Comparison of ENCODE assay signal across 8 cellular contexts in the genomic region with DNA sequence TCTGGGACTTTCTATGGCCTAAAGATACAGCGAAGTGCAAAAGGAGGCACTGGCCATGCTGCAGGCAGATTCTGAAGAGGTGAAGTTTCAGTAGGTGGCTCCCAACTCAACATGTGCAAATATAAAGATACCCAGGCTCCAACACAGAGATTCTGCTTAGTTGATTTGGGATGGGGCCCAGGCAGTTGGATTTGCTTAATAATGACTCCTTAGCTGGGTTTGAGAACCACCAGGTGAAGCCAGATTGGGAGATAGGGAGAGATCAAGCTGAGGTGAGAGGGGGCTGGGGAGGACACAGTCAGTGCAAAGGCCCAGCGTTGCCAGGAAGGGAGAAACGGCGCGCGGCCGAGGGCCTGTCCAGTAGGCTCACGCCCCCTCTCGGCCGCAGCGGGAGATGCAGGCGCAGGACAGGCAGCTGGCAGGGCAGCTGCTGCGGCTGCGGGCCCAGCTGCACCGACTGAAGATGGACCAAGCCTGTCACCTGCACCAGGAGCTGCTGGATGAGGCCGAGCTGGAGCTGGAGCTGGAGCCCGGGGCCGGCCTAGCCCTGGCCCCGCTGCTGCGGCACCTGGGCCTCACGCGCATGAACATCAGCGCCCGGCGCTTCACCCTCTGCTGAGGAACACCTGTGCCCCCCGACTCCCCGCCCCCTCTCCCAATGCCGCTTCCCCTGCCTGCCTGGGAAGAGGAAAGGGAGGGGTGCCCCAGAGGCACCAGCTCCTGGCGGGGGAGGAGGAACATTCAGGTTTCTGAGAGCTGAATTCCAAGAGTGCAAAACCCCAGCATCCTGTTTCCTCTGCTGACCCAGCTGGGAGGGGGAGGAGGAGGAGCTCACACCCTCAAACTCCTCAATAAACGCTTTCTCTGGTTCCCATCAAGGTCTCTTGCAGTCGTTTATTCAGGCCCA. TPM values are rescaled to one million over a fixed set of nuclear protein-coding genes. Genes with fewer than 3 reads are reported as not detected.
DNase-seq lines count a peak whose midpoint lies in the region; ATAC-seq and TF ChIP-seq lines count a peak whose summit lies in the region.

No MANE protein-coding gene starts in this region.

- no peak overlapping the region for H3K18ac ChIP-seq in H9 (ENCODE audit: insufficient read length, low read depth, low read length)
- H3K18ac ChIP-seq in mesendoderm (ENCODE audit: low read length) = no peak overlapping the region

- DNase-seq in BJ (ENCODE audit: low read depth) (no peak), H9 (peak; percentile 96), NCI-H226 (peak; percentile 80), mesendoderm (peak; percentile 91)
- DNase-seq in activated CD4-positive, alpha-beta T cell treated with anti-CD3 and anti-CD28 coated beads, Interleukin-2, amount 50 U/mL, for 1 hour = peak; percentile 68
- DNase-seq in effector CD8-positive, alpha-beta T cell (lab: John Stamatoyannopoulos, UW) = peak; percentile 57
- peak; percentile 93 for DNase-seq in stimulated activated CD8-positive, alpha-beta memory T cell treated with anti-CD3 and anti-CD28 coated beads, Interleukin-4, amount 100 ng/mL, for 48 hours

- H3K4ac ChIP-seq in H9 (ENCODE audit: low read depth, low read length) (no peak overlapping the region), mesendoderm (ENCODE audit: low read depth, low read length) (no peak overlapping the region)

- no peak overlapping the region for H2BK15ac ChIP-seq in H9 (ENCODE audit: low read depth, low read length)
- no peak overlapping the region for H2BK15ac ChIP-seq in mesendoderm (replicated peaks; ENCODE audit: low read depth)

- H3K36me3 Mint-ChIP-seq in H9 (ENCODE audit: insufficient read depth in 1 of 3, low read depth in 3 of 3) = no peaks in the 10 kb centered on the region

- H2BK120ac ChIP-seq in H9 (ENCODE audit: low read depth, low read length, poor library complexity, severe bottlenecking) (no peak overlapping the region), mesendoderm (ENCODE audit: low read depth, low read length) (no peak overlapping the region)

- no peaks in the 10 kb centered on the region for H3K9me3 ChIP-seq in H9 (ENCODE audit: control insufficient read depth, low read depth, low read length)

- H3K23me2 ChIP-seq in H9 (ENCODE audit: insufficient read length, low read depth, low read length, poor library complexity, severe bottlenecking) = no peaks in the 10 kb centered on the region

- H3K4me1 Mint-ChIP-seq in H9 = peaks cover 26 to 32% of the 10 kb centered on the region in 2 experiments

- no peaks in the 10 kb centered on the region for H3K79me2 ChIP-seq in H9 (ENCODE audit: insufficient read depth, low read length)
- no peaks in the 10 kb centered on the region for H3K79me2 ChIP-seq in mesendoderm (ENCODE audit: control insufficient read depth, insufficient read depth, low read length)

- H3K23ac ChIP-seq in H9 (ENCODE audit: insufficient read length, low read depth, low read length) (no peak overlapping the region), mesendoderm (ENCODE audit: low read length) (no peak overlapping the region)

- no peak overlapping the region for H2AFZ ChIP-seq in H9 (ENCODE audit: low read length)

- H3K36me3 ChIP-seq in BJ (ENCODE audit: control insufficient read depth, insufficient read depth, low read length) (no peaks in the 10 kb centered on the region), mesendoderm (ENCODE audit: control insufficient read depth, insufficient read depth, low read length) (no peaks in the 10 kb centered on the region)

- no peak overlapping the region for H4K91ac ChIP-seq in H9 (ENCODE audit: insufficient read length, low read depth, low read length)

- CTCF ChIA-PET in BJ (lab: Yijun Ruan, JAX) = interaction anchor here (0.7 to 3.9 kb wide), 20 partner anchors 9 to 153 kb away, joined by 3 to 35 read pairs (median 3); a partner anchor contains a TSS

- H3K9ac ChIP-seq in H9 (ENCODE audit: extremely low read depth, insufficient read length, low read length) (no peak overlapping the region), mesendoderm (ENCODE audit: low read length) (no peak overlapping the region)

- no peaks in the 10 kb centered on the region for H3K79me1 ChIP-seq in H9 (ENCODE audit: insufficient read depth, low read depth, low read length, poor library complexity, severe bottlenecking)
- no peaks in the 10 kb centered on the region for H3K79me1 ChIP-seq in mesendoderm (ENCODE audit: low read length)

- H3K27me3 ChIP-seq in BJ (ENCODE audit: control insufficient read depth, insufficient read depth, low read length) = no peaks in the 10 kb centered on the region
- no peaks in the 10 kb centered on the region; the same call in 1 of the 2 replicates for H3K27me3 ChIP-seq in H9 (ENCODE audit: insufficient read depth, low read length)
- H3K27me3 ChIP-seq in mesendoderm (ENCODE audit: insufficient read depth, low read length, poor library complexity) = no peaks in the 10 kb centered on the region

- H3K4me1 ChIP-seq in H9 (ENCODE audit: insufficient read depth, low read length) = peaks cover 7% of the 10 kb centered on the region; the same call in 1 of the 2 replicates
- peaks cover 1% of the 10 kb centered on the region for H3K4me1 ChIP-seq in mesendoderm (ENCODE audit: control insufficient read depth, low read depth, low read length)

- no peak overlapping the region for H3K27ac ChIP-seq in H9 (ENCODE audit: insufficient read length, low read depth, low read length)
- no peak overlapping the region for H3K27ac ChIP-seq in mesendoderm (ENCODE audit: low read depth, low read length)

- peak overlapping the region; percentile 54 to 71 for H3K4me3 Mint-ChIP-seq in H9

- TF ChIP-seq CTCF in BJ (IDR thresholded peaks at IDR 0.05; ENCODE audit: insufficient read depth, low read depth, low read length) = peak; percentile 90
- TF ChIP-seq CTCF in H9 (conservative IDR thresholded peaks at IDR 0.05) = peak; percentile 98

- peaks cover 2% of the 10 kb centered on the region; the same call in 1 of the 2 replicates for H3K27me3 Mint-ChIP-seq in H9 (ENCODE audit: low read depth)

- H3T11ph ChIP-seq in H9 (ENCODE audit: low read length) = no peak overlapping the region

- H4K8ac ChIP-seq in H9 (replicated peaks; ENCODE audit: insufficient read length, low read depth, low read length) (no peak overlapping the region), mesendoderm (ENCODE audit: low read depth, low read length) (no peak overlapping the region)

- peak overlapping the region in 2 of 3 experiments; percentile 40 to 94; a peak in 4 of 7 replicates for H3K27ac Mint-ChIP-seq in H9

- H4K5ac ChIP-seq in H9 (ENCODE audit: insufficient read length, low read depth, low read length) (no peak overlapping the region), mesendoderm (ENCODE audit: low read length) (no peak overlapping the region)

- no peak overlapping the region for H2BK12ac ChIP-seq in H9 (ENCODE audit: insufficient read length, low read depth, low read length)

- H3K9me3 Mint-ChIP-seq in H9 = no peaks in the 10 kb centered on the region

- no peak overlapping the region for H2BK5ac ChIP-seq in H9 (ENCODE audit: insufficient read length, low read length)
- no peak overlapping the region for H2BK5ac ChIP-seq in mesendoderm (ENCODE audit: low read length)

- WGBS in H9 (ENCODE audit: extremely low coverage, insufficient read length, low lambda C conversion rate) = no CpG with 5 or more reads among the region's 31 CpGs
- no CpG with 5 or more reads among the region's 31 CpGs for WGBS in mesendoderm (ENCODE audit: extremely low coverage, insufficient coverage, low lambda C conversion rate)

- no peaks in the 10 kb centered on the region for H4K20me1 ChIP-seq in H9 (ENCODE audit: control insufficient read depth, insufficient read depth, insufficient read length)

- H3K4me3 ChIP-seq in BJ (ENCODE audit: low read depth, low read length) = no peak overlapping the region
- H3K4me3 ChIP-seq in mesendoderm (ENCODE audit: low read length) = no peak overlapping the region

- no peak overlapping the region for H3K56ac ChIP-seq in H9 (ENCODE audit: insufficient read length, low read depth, low read length)
- peak overlapping the region; percentile 25 for H3K56ac ChIP-seq in mesendoderm (ENCODE audit: low read length)

- H3K14ac ChIP-seq in H9 (ENCODE audit: insufficient read depth, low read length) = no peak overlapping the region

- POLR2A ChIA-PET in BJ (lab: Charles Lee) = interaction anchor here (0.6 to 0.9 kb wide), 3 partner anchors 23 to 537 kb away, joined by 3 to 4 read pairs (median 3); a partner anchor contains a TSS

- peak overlapping the region; percentile 40 for H3K4me2 ChIP-seq in H9 (ENCODE audit: insufficient read depth, insufficient read length, low read length)
- peak overlapping the region; percentile 46 for H3K4me2 ChIP-seq in mesendoderm (ENCODE audit: low read length)

- H2AK5ac ChIP-seq in H9 (ENCODE audit: insufficient read length, low read length) (no peak overlapping the region), mesendoderm (ENCODE audit: low read length) (no peak overlapping the region)

- no peak for ATAC-seq in GM18517 (IDR thresholded peaks at IDR 0.05; ENCODE audit: unreplicated experiment)

- no peak overlapping the region for H2BK20ac ChIP-seq in H9 (ENCODE audit: low read depth, low read length, poor library complexity, severe bottlenecking)

RNA-seq across cellular contexts. Expression of a gene that starts 1.2 kb away (rescaled TPM):
- 3.3 and 3.5 TPM in 2 replicates for polyA plus RNA-seq in BJ (2011; rRNA removed)
- 1.9 and 2.9 TPM in 2 replicates for polyA minus RNA-seq in BJ (2011; rRNA and poly(A)+ RNA removed)
- 1.5 and 2.1 TPM in 2 replicates for total RNA-seq in H9 (2021)
- 0.65 TPM for polyA plus RNA-seq in mesendoderm (2013, experiment 1 of 2)
- polyA plus RNA-seq in mesendoderm (2013, experiment 2 of 2) = 0.62 TPM

RNA-seq across cellular contexts. Expression of a gene that starts 2.8 kb away (rescaled TPM):
- polyA plus RNA-seq in BJ (2011; rRNA removed) = 0.05 and 0.11 TPM in 2 replicates
- not detected in 2 replicates for polyA minus RNA-seq in BJ (2011; rRNA and poly(A)+ RNA removed)
- 37.0 and 37.6 TPM in 2 replicates for total RNA-seq in H9 (2021)
- 19.6 TPM for polyA plus RNA-seq in mesendoderm (2013, experiment 1 of 2)
- 20.3 TPM for polyA plus RNA-seq in mesendoderm (2013, experiment 2 of 2)

RNA-seq across cellular contexts. Expression of a gene that starts 26.0 kb away (rescaled TPM):
- polyA plus RNA-seq in BJ (2011; rRNA removed) = 412 and 478 TPM in 2 replicates
- polyA minus RNA-seq in BJ (2011; rRNA and poly(A)+ RNA removed) = 254 and 354 TPM in 2 replicates
- 222 and 224 TPM in 2 replicates for total RNA-seq in H9 (2021)
- 199 TPM for polyA plus RNA-seq in mesendoderm (2013, experiment 1 of 2)
- polyA plus RNA-seq in mesendoderm (2013, experiment 2 of 2) = 201 TPM

RNA-seq across cellular contexts. Expression of a gene that starts 26.1 kb away (rescaled TPM):
- 29.4 and 37.8 TPM in 2 replicates for polyA plus RNA-seq in BJ (2011; rRNA removed)
- 28.5 and 31.8 TPM in 2 replicates for polyA minus RNA-seq in BJ (2011; rRNA and poly(A)+ RNA removed)
- total RNA-seq in H9 (2021) = 19.5 and 19.7 TPM in 2 replicates
- 7.2 TPM for polyA plus RNA-seq in mesendoderm (2013, experiment 1 of 2)
- polyA plus RNA-seq in mesendoderm (2013, experiment 2 of 2) = 7.4 TPM

RNA-seq across cellular contexts. Expression of a gene that starts 39.3 kb away (rescaled TPM):
- polyA plus RNA-seq in BJ (2011; rRNA removed) = not detected in 2 replicates
- polyA minus RNA-seq in BJ (2011; rRNA and poly(A)+ RNA removed) = not detected in 2 replicates
- total RNA-seq in H9 (2021) = not detected in 2 replicates
- polyA plus RNA-seq in mesendoderm (2013, experiment 1 of 2) = not detected
- not detected for polyA plus RNA-seq in mesendoderm (2013, experiment 2 of 2)
